In genomic region chr3:14701676-14702075, GRCh38 we compare ENCODE assay signal across 28 cellular contexts. TPM values are rescaled to one million over a fixed set of nuclear protein-coding genes. Genes with fewer than 3 reads are reported as not detected.
"Had no signal": no experiment of that assay in that cellular context is flagged by ENCODE, and none has a peak within 500 bp of the region (broad histone marks: within the 10 kb centered on the region; RNA-seq: fewer than 3 reads in every experiment).

No MANE protein-coding gene starts in this region.

- H3K27ac Mint-ChIP-seq: immature natural killer cell; mesothelial cell of epicardium; naive thymus-derived CD4-positive, alpha-beta T cell; natural killer cell treated with Interleukin-12 subunit alpha and Interleukin-12 subunit beta and Interleukin-15 and Interleukin-18, amount 100 ng/mL, for 72 hours; stimulated activated memory B cell treated with anti-CD40 and anti-IgM and Interleukin-4, amounts not matched to agents 10 μg/mL and 1 μg/mL and 100 μg/mL, for 72 hours; stimulated activated naive CD8-positive, alpha-beta T cell treated with anti-CD3 and anti-CD28 coated beads, Interleukin-15, amount 100 ng/mL, for 72 hours; type B pancreatic cell had no signal

- ATAC-seq: mucosa of descending colon; naive thymus-derived CD4-positive, alpha-beta T cell; natural killer cell treated with Interleukin-12 subunit alpha and Interleukin-12 subunit beta and Interleukin-15 and Interleukin-18, amount 100 ng/mL, for 72 hours; pancreas; right cardiac atrium; stimulated activated memory B cell treated with anti-CD40 and anti-IgM and Interleukin-4, amounts not matched to agents 10 μg/mL and 1 μg/mL and 100 μg/mL, for 72 hours; stimulated activated naive CD8-positive, alpha-beta T cell treated with anti-CD3 and anti-CD28 coated beads, Interleukin-15, amount 100 ng/mL, for 72 hours had no signal

- H3K4me3 Mint-ChIP-seq: immature natural killer cell; mesothelial cell of epicardium; naive thymus-derived CD4-positive, alpha-beta T cell; natural killer cell treated with Interleukin-12 subunit alpha and Interleukin-12 subunit beta and Interleukin-15 and Interleukin-18, amount 100 ng/mL, for 72 hours; stimulated activated memory B cell treated with anti-CD40 and anti-IgM and Interleukin-4, amounts not matched to agents 10 μg/mL and 1 μg/mL and 100 μg/mL, for 72 hours; stimulated activated naive CD8-positive, alpha-beta T cell treated with anti-CD3 and anti-CD28 coated beads, Interleukin-15, amount 100 ng/mL, for 72 hours; type B pancreatic cell had no signal

- H3K4me3 ChIP-seq: left ventricle myocardium inferior, lung, mucosa of descending colon, pancreas, sigmoid colon, spleen, tibial nerve, uterus had no signal

- H3K36me3 Mint-ChIP-seq: mesothelial cell of epicardium; natural killer cell treated with Interleukin-12 subunit alpha and Interleukin-12 subunit beta and Interleukin-15 and Interleukin-18, amount 100 ng/mL, for 72 hours; type B pancreatic cell had no signal

- H3K9me3 Mint-ChIP-seq: natural killer cell treated with Interleukin-12 subunit alpha and Interleukin-12 subunit beta and Interleukin-15 and Interleukin-18, amount 100 ng/mL, for 72 hours; type B pancreatic cell had no signal

- H3K27me3 Mint-ChIP-seq: stimulated activated memory B cell treated with anti-CD40 and anti-IgM and Interleukin-4, amounts not matched to agents 10 μg/mL and 1 μg/mL and 100 μg/mL, for 72 hours; stimulated activated naive CD8-positive, alpha-beta T cell treated with anti-CD3 and anti-CD28 coated beads, Interleukin-15, amount 100 ng/mL, for 72 hours; type B pancreatic cell had no signal

- H3K4me1 Mint-ChIP-seq: immature natural killer cell; mesothelial cell of epicardium; naive thymus-derived CD4-positive, alpha-beta T cell; stimulated activated memory B cell treated with anti-CD40 and anti-IgM and Interleukin-4, amounts not matched to agents 10 μg/mL and 1 μg/mL and 100 μg/mL, for 72 hours; stimulated activated naive CD8-positive, alpha-beta T cell treated with anti-CD3 and anti-CD28 coated beads, Interleukin-15, amount 100 ng/mL, for 72 hours had no signal

- DNase-seq: hypothalamus; immature natural killer cell; kidney; left ventricle myocardium inferior; mesendoderm; mucosa of descending colon; naive thymus-derived CD4-positive, alpha-beta T cell; pancreas; retina; right cardiac atrium; sigmoid colon; small intestine; spleen; stimulated activated CD4-positive, alpha-beta T cell treated with anti-CD3 and anti-CD28 coated beads, Interleukin-4, amount 100 ng/mL, for 24 hours; stimulated activated naive CD4-positive, alpha-beta T cell treated with Interleukin-2 at 50 U/mL for 16 hours; stimulated activated naive CD8-positive, alpha-beta T cell treated with anti-CD3 and anti-CD28 coated beads, Interleukin-15, amount 100 ng/mL, for 72 hours; substantia nigra; uterus had no signal

RNA-seq across cellular contexts. Expression of gene C3orf20, which starts 26.7 kb away (rescaled TPM):
- total RNA-seq: left ventricle myocardium inferior, lower leg skin, mucosa of descending colon, myocyte, pulmonary artery endothelial cell, temporal lobe, tibial nerve had no signal
